In genomic region chr16:83899272-83899897, GRCh38 we compare ENCODE assay signal across 8 cellular contexts. TPM values are rescaled to one million over a fixed set of nuclear protein-coding genes. Genes with fewer than 3 reads are reported as not detected.
DNase-seq lines count a peak whose midpoint lies in the region; ATAC-seq and TF ChIP-seq lines count a peak whose summit lies in the region.

No MANE protein-coding gene starts in this region.

- 0% methylated on average over 9 of the region's 73 CpGs for WGBS in esophagus muscularis mucosa

- TF ChIP-seq POLR2A in NB4 (IDR thresholded peaks at IDR 0.05; ENCODE audit: extremely low read depth, insufficient read length) (no peak), esophagus muscularis mucosa (IDR thresholded peaks at IDR 0.05; ENCODE audit: low read depth) (peak; percentile 8)

- peaks cover 31 to 59% (median 55%) of the 10 kb centered on the region in 4 donors for H3K4me1 ChIP-seq in esophagus muscularis mucosa
- H3K4me1 ChIP-seq in subcutaneous abdominal adipose tissue (ENCODE audit: control insufficient read depth in 5 of 5, insufficient read depth in 5 of 5, low read length in 5 of 5) = peaks cover 2 to 47% (median 41%) of the 10 kb centered on the region in 5 donors

- peak overlapping the region; percentile 96 for H3K4me3 Mint-ChIP-seq in natural killer cell

- H3K9me3 Mint-ChIP-seq in natural killer cell = no peaks in the 10 kb centered on the region

- H3K36me3 ChIP-seq in esophagus muscularis mucosa (no peaks in the 10 kb centered on the region), subcutaneous abdominal adipose tissue (ENCODE audit: control insufficient read depth in 5 of 5, insufficient read depth in 5 of 5, low read length in 5 of 5) (no peaks in the 10 kb centered on the region)

- peak overlapping the region; percentile 92 to 99 (median 98) for H3K27ac ChIP-seq in esophagus muscularis mucosa (replicated peaks in 1 of 4)
- peak overlapping the region; percentile 79 for H3K27ac ChIP-seq in subcutaneous abdominal adipose tissue (ENCODE audit: low read depth, low read length)

- no peaks in the 10 kb centered on the region for H3K36me3 Mint-ChIP-seq in natural killer cell

- peak overlapping the region; percentile 77 to 84 (median 82) for H3K9ac ChIP-seq in subcutaneous abdominal adipose tissue (ENCODE audit: low read length in 5 of 5)

- no peak for TF ChIP-seq EP300 in esophagus muscularis mucosa (IDR thresholded peaks at IDR 0.05)

- H3K9me3 ChIP-seq in esophagus muscularis mucosa = no peaks in the 10 kb centered on the region
- no peaks in the 10 kb centered on the region for H3K9me3 ChIP-seq in subcutaneous abdominal adipose tissue (ENCODE audit: control insufficient read depth in 5 of 5, low read length in 5 of 5)

- H3K4me3 ChIP-seq in NB4 (ENCODE audit: low read depth, low read length) = peak overlapping the region; percentile 68
- H3K4me3 ChIP-seq in esophagus muscularis mucosa = peak overlapping the region; percentile 85 to 96 (median 90)
- peak overlapping the region; percentile 74 to 91 (median 81) for H3K4me3 ChIP-seq in subcutaneous abdominal adipose tissue (ENCODE audit: low read depth in 1 of 5, low read length in 5 of 5)

- H3K27me3 Mint-ChIP-seq in natural killer cell (ENCODE audit: low read depth in 2 of 2) = peaks cover 0 to 2% of the 10 kb centered on the region in 2 donors

- H3K4me1 Mint-ChIP-seq in natural killer cell = peaks cover 44 to 53% of the 10 kb centered on the region in 2 donors

- DNase-seq in NCI-H146 (lab: John Stamatoyannopoulos, UW) = peak; percentile 44
- no peak for DNase-seq in NCI-H146 treated with DMSO at 0.1 percent for 48 hours (lab: John Stamatoyannopoulos, UW; ENCODE audit: unreplicated experiment)
- peak; percentile 84 for DNase-seq in NB4 (ENCODE audit: low read depth)
- peak; percentile 50 for DNase-seq in activated T-cell treated with anti-CD3 and anti-CD28 coated beads, Interleukin-2, amount 50 U/mL, for 1 hour
- no peak for DNase-seq in esophagus muscularis mucosa (ENCODE audit: extremely low spot score)
- peak; percentile 43 for DNase-seq in natural killer cell

- H3K27me3 ChIP-seq in esophagus muscularis mucosa (no peaks in the 10 kb centered on the region), subcutaneous abdominal adipose tissue (ENCODE audit: control insufficient read depth in 5 of 5, insufficient read depth in 4 of 5, low read length in 5 of 5) (no peaks in the 10 kb centered on the region)

- TF ChIP-seq CTCF in NB4 (IDR thresholded peaks at IDR 0.05; ENCODE audit: low read depth, low read length) (no peak), esophagus muscularis mucosa (IDR thresholded peaks at IDR 0.05) (no peak), natural killer cell (IDR thresholded peaks at IDR 0.05) (no peak)

- ATAC-seq in HG02588 (IDR thresholded peaks at IDR 0.05; ENCODE audit: unreplicated experiment) (peak; percentile 47), natural killer cell (peak; percentile 54 to 72 (median 64))

- H3K27ac Mint-ChIP-seq in natural killer cell = peak overlapping the region; percentile 85 to 89

- intact Hi-C loops in esophagus muscularis mucosa (cut with DNase I) = loop anchor here (5.0 kb wide), 2 partner anchors 53 to 92 kb away; partner anchors contain the start of genes HSBP1 and OSGIN1
- intact Hi-C loops in natural killer cell (cut with micrococcal nuclease) = loop anchor here (5.0 kb wide), 1 partner anchor 92 kb away; the partner anchor contains the start of gene HSBP1

RNA-seq across cellular contexts. Expression of gene MLYCD, which starts 0.5 kb away (rescaled TPM):
- 10 to 100 TPM in 2 of 4 donors, 1 to 10 TPM in 2; 9.6 to 15.8 (median 12.3) TPM for total RNA-seq in esophagus muscularis mucosa
- total RNA-seq in natural killer cell = 10 to 100 TPM in 2 of 3 donors, 1 to 10 TPM in 1; 8.5 to 13.2 (median 11.9) TPM

RNA-seq across cellular contexts. Expression of gene OSGIN1, which starts 53.7 kb away (rescaled TPM):
- total RNA-seq in esophagus muscularis mucosa (10 to 100 TPM in 3 of 4 donors, 1 to 10 TPM in 1; 7.1 to 17.6 (median 13.8) TPM), natural killer cell (1 to 10 TPM; 3.9 to 4.1 (median 4.0) TPM)

Comparison
In these comparisons a context has a peak if more than half of its experiments do, and no peak if none do; other contexts are left out.
1. DNase-seq: peak in NCI-H146 (single experiment), NB4 (single experiment), activated T-cell treated with anti-CD3 and anti-CD28 coated beads, Interleukin-2, amount 50 U/mL, for 1 hour (single experiment) and natural killer cell (single experiment); none in NCI-H146 treated with DMSO at 0.1 percent for 48 hours (single experiment) and esophagus muscularis mucosa (single experiment).
2. Peak in every context shown above with its lines, with median percentiles within 50 percentile points of each other: H3K4me3 ChIP-seq.